ENCODE assay signal across 20 cellular contexts in genomic region chr18:69774831-69775230, GRCh38.
DNase-seq lines count a peak whose midpoint lies in the region; ATAC-seq lines count a peak whose summit lies in the region.
"Had no signal": no experiment of that assay in that cellular context is flagged by ENCODE, and none has a peak within 500 bp of the region (broad histone marks: within the 10 kb centered on the region; RNA-seq: fewer than 3 reads in every experiment).

No MANE protein-coding gene starts in this region.

- ATAC-seq in activated T-cell treated with anti-CD3 and anti-CD28 coated beads, Interleukin-2, amount 50 U/mL, for 72 hours (replicated peaks in 1 of 2): no peak
- ATAC-seq in activated T-cell treated with anti-CD3 and anti-CD28 coated beads, Interleukin-2, amount 50 U/mL, for 4 hours: no peak
- no peak for ATAC-seq in HG03196 (IDR thresholded peaks at IDR 0.05; ENCODE audit: unreplicated experiment)
- ATAC-seq: naive thymus-derived CD4-positive, alpha-beta T cell; right cardiac atrium had no signal

- peak overlapping the region; percentile 19 for H3K27ac Mint-ChIP-seq in activated T-cell treated with anti-CD3 and anti-CD28 coated beads, Interleukin-2, amount 50 U/mL, for 72 hours
- H3K27ac Mint-ChIP-seq: IgD-negative memory B cell; naive thymus-derived CD4-positive, alpha-beta T cell; T-helper 1 cell treated with Interleukin-12 subunit alpha and Interleukin-12 subunit beta and Interleukin-4 antibody, amounts not matched to agents 30 μg/mL and 1 μg/mL, for 36 hours had no signal

- no peak overlapping the region for H3K4me3 Mint-ChIP-seq in activated T-cell treated with anti-CD3 and anti-CD28 coated beads, Interleukin-2, amount 50 U/mL, for 72 hours
- no peak overlapping the region for H3K4me3 Mint-ChIP-seq in activated T-cell treated with anti-CD3 and anti-CD28 coated beads, Interleukin-2, amount 50 U/mL, for 4 hours
- H3K4me3 Mint-ChIP-seq: IgD-negative memory B cell; T-helper 1 cell treated with Interleukin-12 subunit alpha and Interleukin-12 subunit beta and Interleukin-4 antibody, amounts not matched to agents 30 μg/mL and 1 μg/mL, for 36 hours had no signal

- DNase-seq in activated T-cell treated with anti-CD3 and anti-CD28 coated beads, Interleukin-2, amount 50 U/mL, for 72 hours: no peak
- no peak for DNase-seq in activated T-cell treated with anti-CD3 and anti-CD28 coated beads, Interleukin-2, amount 50 U/mL, for 4 hours
- DNase-seq in Kasumi-1 (lab: John Stamatoyannopoulos, UW) (peak; percentile 68), amniotic epithelial cell (ENCODE audit: low read depth) (peak; percentile 83), iris pigment epithelial cell (ENCODE audit: low read depth) (peak; percentile 73), NCI-H2029 treated with DMSO at 0.1 percent for 48 hours (lab: John Stamatoyannopoulos, UW) (no peak), COLO668 (lab: John Stamatoyannopoulos, UW; ENCODE audit: unreplicated experiment) (no peak)
- DNase-seq: activated CD4-positive, alpha-beta T cell treated with anti-CD3 and anti-CD28 coated beads, Interleukin-2, amount 50 U/mL, for 1 hour; activated CD8-positive, alpha-beta memory T cell treated with anti-CD3 and anti-CD28 coated beads, Interleukin-2, amount 50 U/mL, for 4 hours; activated effector memory CD4-positive, alpha-beta T cell treated with anti-CD3 and anti-CD28 coated beads, Interleukin-2, amount 50 U/mL, for 16 hours; erythroblast; naive thymus-derived CD4-positive, alpha-beta T cell; NCI-H1092; NCI-H510A treated with DMSO at 0.1 percent for 48 hours; ovary; right cardiac atrium; stimulated activated CD8-positive, alpha-beta memory T cell treated with anti-CD3 and anti-CD28 coated beads, Interleukin-4, amount 100 ng/mL, for 48 hours had no signal

- peaks cover 0 to 2% of the 10 kb centered on the region in 2 donors for H3K9me3 Mint-ChIP-seq in activated T-cell treated with anti-CD3 and anti-CD28 coated beads, Interleukin-2, amount 50 U/mL, for 72 hours
- peaks cover 12% of the 10 kb centered on the region for H3K9me3 Mint-ChIP-seq in activated T-cell treated with anti-CD3 and anti-CD28 coated beads, Interleukin-2, amount 50 U/mL, for 4 hours
- H3K9me3 Mint-ChIP-seq: T-helper 1 cell treated with Interleukin-12 subunit alpha and Interleukin-12 subunit beta and Interleukin-4 antibody, amounts not matched to agents 30 μg/mL and 1 μg/mL, for 36 hours had no signal

- H3K4me1 Mint-ChIP-seq in activated T-cell treated with anti-CD3 and anti-CD28 coated beads, Interleukin-2, amount 50 U/mL, for 72 hours (ENCODE audit: low read depth): peaks cover 7% of the 10 kb centered on the region
- peaks cover 12% of the 10 kb centered on the region for H3K4me1 Mint-ChIP-seq in activated T-cell treated with anti-CD3 and anti-CD28 coated beads, Interleukin-2, amount 50 U/mL, for 4 hours (ENCODE audit: low read depth)

- peaks cover 0 to 2% of the 10 kb centered on the region in 2 donors for H3K36me3 Mint-ChIP-seq in activated T-cell treated with anti-CD3 and anti-CD28 coated beads, Interleukin-2, amount 50 U/mL, for 72 hours (ENCODE audit: insufficient read depth in 2 of 2)
- peaks cover 13% of the 10 kb centered on the region for H3K36me3 Mint-ChIP-seq in activated T-cell treated with anti-CD3 and anti-CD28 coated beads, Interleukin-2, amount 50 U/mL, for 4 hours (ENCODE audit: insufficient read depth)
- H3K36me3 Mint-ChIP-seq: IgD-negative memory B cell had no signal

- no peaks in the 10 kb centered on the region for H3K27me3 Mint-ChIP-seq in activated T-cell treated with anti-CD3 and anti-CD28 coated beads, Interleukin-2, amount 50 U/mL, for 72 hours (ENCODE audit: low read depth)
- H3K27me3 Mint-ChIP-seq in activated T-cell treated with anti-CD3 and anti-CD28 coated beads, Interleukin-2, amount 50 U/mL, for 4 hours (ENCODE audit: low read depth): no peaks in the 10 kb centered on the region
- H3K27me3 Mint-ChIP-seq: naive thymus-derived CD4-positive, alpha-beta T cell had no signal

Comparison
In these comparisons a context has a peak if more than half of its experiments do, and no peak if none do; other contexts are left out.
1. DNase-seq: peak in Kasumi-1 (2 of 2), amniotic epithelial cell (single experiment) and iris pigment epithelial cell (single experiment); none in activated T-cell treated with anti-CD3 and anti-CD28 coated beads, Interleukin-2, amount 50 U/mL, for 72 hours (0 of 2), activated T-cell treated with anti-CD3 and anti-CD28 coated beads, Interleukin-2, amount 50 U/mL, for 4 hours (single experiment), NCI-H2029 treated with DMSO at 0.1 percent for 48 hours (single experiment) and COLO668 (single experiment).